Comparison of ENCODE assay signal across 12 cellular contexts in genomic region chr11:100709233-100709999, GRCh38. TPM values are rescaled to one million over a fixed set of nuclear protein-coding genes. Genes with fewer than 3 reads are reported as not detected.
A peak's percentile ranks its signal among the peaks of the same experiment; 100 is the strongest.
DNase-seq lines count a peak whose midpoint lies in the region; ATAC-seq, FAIRE-seq and TF ChIP-seq lines count a peak whose summit lies in the region.
"Had no signal": no experiment of that assay in that cellular context is flagged by ENCODE, and none has a peak within 500 bp of the region (broad histone marks: within the 10 kb centered on the region; RNA-seq: fewer than 3 reads in every experiment).

No MANE protein-coding gene starts in this region.

- no peaks in the 10 kb centered on the region for H3K27me3 Mint-ChIP-seq in natural killer cell (ENCODE audit: low read depth in 2 of 2)
- H3K27me3 Mint-ChIP-seq: IgD-negative memory B cell; stimulated activated naive CD8-positive, alpha-beta T cell treated with anti-CD3 and anti-CD28 coated beads, Interleukin-15, Interleukin-2, amounts not matched to agents 100 ng/mL and 50 ng/mL, for 24 hours had no signal

- no peak for TF ChIP-seq POLR2A in GM12892 (IDR thresholded peaks at IDR 0.05; ENCODE audit: low read depth, low read length)

- in situ Hi-C loops in G401 (cut with HindIII; ENCODE audit: low sequenced_read_pairs): no loop called here

- H3K4me1 Mint-ChIP-seq in natural killer cell: peaks cover 10 to 11% of the 10 kb centered on the region in 2 donors

- no peak overlapping the region for H3K4me3 Mint-ChIP-seq in natural killer cell
- H3K4me3 Mint-ChIP-seq: IgD-negative memory B cell; stimulated activated naive CD8-positive, alpha-beta T cell treated with anti-CD3 and anti-CD28 coated beads, Interleukin-15, Interleukin-2, amounts not matched to agents 100 ng/mL and 50 ng/mL, for 24 hours had no signal

- DNase-seq in GM12892 (ENCODE audit: insufficient read length) (no peak), fibroblast of pulmonary artery (ENCODE audit: low read depth) (peak; percentile 17), UCSD-AML1 (lab: John Stamatoyannopoulos, UW; ENCODE audit: unreplicated experiment) (no peak), G401 (ENCODE audit: low spot score) (no peak), natural killer cell (no peak), MG63 (no peak)
- DNase-seq: activated T-cell treated with anti-CD3 and anti-CD28 coated beads, Interleukin-2, amount 50 U/mL, for 48 hours; DND-41 had no signal

- no peaks in the 10 kb centered on the region for H3K27me3 ChIP-seq in MG63

- H3K4me3 ChIP-seq in fibroblast of pulmonary artery (replicated peaks; ENCODE audit: low read depth, low read length) (no peak overlapping the region), MG63 (no peak overlapping the region)

- ATAC-seq in GM21529 (IDR thresholded peaks at IDR 0.05; ENCODE audit: unreplicated experiment) (peak; percentile 74), HG03442 (IDR thresholded peaks at IDR 0.05; ENCODE audit: unreplicated experiment) (peak; percentile 74), natural killer cell (no peak)

- no peaks in the 10 kb centered on the region for H3K9me3 ChIP-seq in MG63

- H3K27ac Mint-ChIP-seq in natural killer cell: no peak overlapping the region
- H3K27ac Mint-ChIP-seq: IgD-negative memory B cell; stimulated activated naive CD8-positive, alpha-beta T cell treated with anti-CD3 and anti-CD28 coated beads, Interleukin-15, Interleukin-2, amounts not matched to agents 100 ng/mL and 50 ng/mL, for 24 hours had no signal

- no peaks in the 10 kb centered on the region for H3K9me3 Mint-ChIP-seq in natural killer cell
- H3K9me3 Mint-ChIP-seq: stimulated activated naive CD8-positive, alpha-beta T cell treated with anti-CD3 and anti-CD28 coated beads, Interleukin-15, Interleukin-2, amounts not matched to agents 100 ng/mL and 50 ng/mL, for 24 hours had no signal

- FAIRE-seq in GM12892 (lab: Jason Lieb, UNC): peak; percentile 86

- TF ChIP-seq CTCF in fibroblast of pulmonary artery (IDR thresholded peaks at IDR 0.05; ENCODE audit: low read length, missing control alignments) (no peak), natural killer cell (IDR thresholded peaks at IDR 0.05) (no peak)

- no peaks in the 10 kb centered on the region for H3K36me3 ChIP-seq in MG63

- no peaks in the 10 kb centered on the region for H3K36me3 Mint-ChIP-seq in natural killer cell

- intact Hi-C loops in natural killer cell (cut with micrococcal nuclease): loop anchor here (10.0 kb wide), 1 partner anchor 65 kb away; no protein-coding TSS in a partner anchor

RNA-seq across cellular contexts. Expression of gene ARHGAP42, which starts 22.3 kb away (rescaled TPM):
- 1.3 TPM for polyA plus RNA-seq in GM12892 (2012; ENCODE audit: missing spikeins)
- not detected in 2 replicates for total RNA-seq in G401 (2014; rRNA removed; shearing (Covaris generic))
- total RNA-seq in natural killer cell: 1 to 10 TPM; 6.0 to 7.6 (median 6.4) TPM
- total RNA-seq in MG63 (2014; rRNA removed; shearing (Covaris generic); ENCODE audit: low replicate concordance): 1.4 and 2.0 TPM in 2 replicates

Comparison
In these comparisons a context has a peak if more than half of its experiments do, and no peak if none do; other contexts are left out.
1. ATAC-seq: peak in GM21529 (single experiment) and HG03442 (single experiment); none in natural killer cell (0 of 3).